ENCODE assay signal across 10 cellular contexts in genomic region chr22:17633217-17633997, GRCh38. TPM values are rescaled to one million over a fixed set of nuclear protein-coding genes. Genes with fewer than 3 reads are reported as not detected.
DNase-seq lines count a peak whose midpoint lies in the region; ATAC-seq and TF ChIP-seq lines count a peak whose summit lies in the region.
"Had no signal": no experiment of that assay in that cellular context is flagged by ENCODE, and none has a peak within 500 bp of the region (broad histone marks: within the 10 kb centered on the region; RNA-seq: fewer than 3 reads in every experiment).

No MANE protein-coding gene starts in this region.

- CTCF ChIA-PET in AG04449 (lab: Yijun Ruan, JAX), result interaction anchor here (1.8 kb wide), 1 partner anchor 75 kb away, joined by 9 read pairs; no protein-coding TSS in a partner anchor
- CTCF ChIA-PET in activated CD4-positive, alpha-beta T cell treated with anti-CD3 and anti-CD28 coated beads, Interleukin-2, amount 10 ng/mL, durations not matched to agents 7 days and 5 days (lab: Charles Lee), result interaction anchor here (0.8 kb wide), 1 partner anchor 30 kb away, joined by 3 read pairs; no protein-coding TSS in a partner anchor

- in situ Hi-C loops in astrocyte of the spinal cord (cut with HindIII; ENCODE audit: low sequenced_read_pairs), result no loop called here

- TF ChIP-seq CTCF in AG04449 (IDR thresholded peaks at IDR 0.05; ENCODE audit: insufficient read depth, low read length, missing control alignments), result no peak
- TF ChIP-seq CTCF in astrocyte of the spinal cord (IDR thresholded peaks at IDR 0.05; ENCODE audit: low read depth, low read length), result no peak

- POLR2A ChIA-PET in AG04449 (lab: Yijun Ruan, JAX), result interaction anchor here (0.5 to 0.6 kb wide), 2 partner anchors 277 to 405 kb away, joined by 3 to 4 read pairs; no protein-coding TSS in a partner anchor
- POLR2A ChIA-PET in activated CD4-positive, alpha-beta T cell treated with anti-CD3 and anti-CD28 coated beads, Interleukin-2, amount 10 ng/mL, durations not matched to agents 7 days and 5 days (lab: Charles Lee), result no interaction called here

- peaks cover 18% of the 10 kb centered on the region for H3K4me1 Mint-ChIP-seq in activated CD4-positive, alpha-beta T cell treated with anti-CD3 and anti-CD28 coated beads, Interleukin-2, amount 10 ng/mL, durations not matched to agents 7 days and 5 days

- no peaks in the 10 kb centered on the region for H3K36me3 Mint-ChIP-seq in activated CD4-positive, alpha-beta T cell treated with anti-CD3 and anti-CD28 coated beads, Interleukin-2, amount 10 ng/mL, durations not matched to agents 7 days and 5 days (ENCODE audit: low read depth)

- H3K4me3 Mint-ChIP-seq in activated CD4-positive, alpha-beta T cell treated with anti-CD3 and anti-CD28 coated beads, Interleukin-2, amount 10 ng/mL, durations not matched to agents 7 days and 5 days, result no peak overlapping the region

- DNase-seq in AG04449 (ENCODE audit: low read depth, low spot score) (peak; percentile 66), HT1080 (ENCODE audit: low read depth) (peak; percentile 77), astrocyte of the spinal cord (ENCODE audit: low read depth, low spot score) (peak; percentile 65), left kidney (ENCODE audit: low read depth, low spot score) (peak; percentile 33), NCI-H510A treated with DMSO at 0.1 percent for 48 hours (lab: John Stamatoyannopoulos, UW) (no peak), inferior parietal cortex (ENCODE audit: extremely low spot score) (no peak)
- DNase-seq in activated CD4-positive, alpha-beta T cell treated with anti-CD3 and anti-CD28 coated beads, Interleukin-2, amount 10 ng/mL, durations not matched to agents 7 days and 5 days, result no peak
- DNase-seq: hippocampal formation, substantia nigra had no signal

- no peak overlapping the region for H3K27ac Mint-ChIP-seq in activated CD4-positive, alpha-beta T cell treated with anti-CD3 and anti-CD28 coated beads, Interleukin-2, amount 10 ng/mL, durations not matched to agents 7 days and 5 days

- no peaks in the 10 kb centered on the region for H3K9me3 Mint-ChIP-seq in activated CD4-positive, alpha-beta T cell treated with anti-CD3 and anti-CD28 coated beads, Interleukin-2, amount 10 ng/mL, durations not matched to agents 7 days and 5 days

- H3K4me3 ChIP-seq in AG04449 (ENCODE audit: low read depth, low read length) (no peak overlapping the region), astrocyte of the spinal cord (ENCODE audit: low read depth, low read length) (no peak overlapping the region)

- no peak for ATAC-seq in GM19452 (IDR thresholded peaks at IDR 0.05; ENCODE audit: unreplicated experiment)

- H3K27me3 Mint-ChIP-seq in activated CD4-positive, alpha-beta T cell treated with anti-CD3 and anti-CD28 coated beads, Interleukin-2, amount 10 ng/mL, durations not matched to agents 7 days and 5 days, result no peaks in the 10 kb centered on the region

RNA-seq across cellular contexts. Expression of gene ATP6V1E1, which starts 4.9 kb away (rescaled TPM):
- total RNA-seq in HT1080 (2014; rRNA removed; shearing (Covaris generic)), result 139 and 142 TPM in 2 replicates
- 147 and 148 TPM in 2 replicates for polyA plus RNA-seq in HT1080 (2015; cell fraction: cytosol; rRNA removed)
- 136 and 153 TPM in 2 replicates for polyA plus RNA-seq in HT1080 (2015; cell fraction: nucleus; rRNA removed)
- 10 to 100 TPM; 89.9 to 98.4 TPM for total RNA-seq in activated CD4-positive, alpha-beta T cell treated with anti-CD3 and anti-CD28 coated beads, Interleukin-2, amount 10 ng/mL, durations not matched to agents 7 days and 5 days

RNA-seq across cellular contexts. Expression of gene BCL2L13, which starts 5.2 kb away (rescaled TPM):
- total RNA-seq in HT1080 (2014; rRNA removed; shearing (Covaris generic)), result 41.4 and 43.8 TPM in 2 replicates
- 61.0 and 67.5 TPM in 2 replicates for polyA plus RNA-seq in HT1080 (2015; cell fraction: cytosol; rRNA removed)
- 41.0 and 46.4 TPM in 2 replicates for polyA plus RNA-seq in HT1080 (2015; cell fraction: nucleus; rRNA removed)
- total RNA-seq in activated CD4-positive, alpha-beta T cell treated with anti-CD3 and anti-CD28 coated beads, Interleukin-2, amount 10 ng/mL, durations not matched to agents 7 days and 5 days, result 10 to 100 TPM; 23.5 to 24.9 TPM

Comparison
In these comparisons a context has a peak if more than half of its experiments do, and no peak if none do; other contexts are left out.
1. DNase-seq: peak in AG04449 (single experiment), HT1080 (single experiment), astrocyte of the spinal cord (single experiment) and left kidney (single experiment); none in NCI-H510A treated with DMSO at 0.1 percent for 48 hours (single experiment), activated CD4-positive, alpha-beta T cell treated with anti-CD3 and anti-CD28 coated beads, Interleukin-2, amount 10 ng/mL, durations not matched to agents 7 days and 5 days (single experiment) and inferior parietal cortex (single experiment).